1 cellular context compared by ENCODE assay signal in genomic region chr10:71888623-71889387, GRCh38.
TF ChIP-seq lines count a peak whose summit lies in the region.

No MANE protein-coding gene starts in this region.

TF ChIP-seq in GM12878, 131 proteins besides CTCF, POLR2A, EP300 and RAD21 (continued from another document):
- peak; percentile 96 for TF ChIP-seq IKZF2 (IDR thresholded peaks at IDR 0.05)
- TF ChIP-seq, protein P1, sequence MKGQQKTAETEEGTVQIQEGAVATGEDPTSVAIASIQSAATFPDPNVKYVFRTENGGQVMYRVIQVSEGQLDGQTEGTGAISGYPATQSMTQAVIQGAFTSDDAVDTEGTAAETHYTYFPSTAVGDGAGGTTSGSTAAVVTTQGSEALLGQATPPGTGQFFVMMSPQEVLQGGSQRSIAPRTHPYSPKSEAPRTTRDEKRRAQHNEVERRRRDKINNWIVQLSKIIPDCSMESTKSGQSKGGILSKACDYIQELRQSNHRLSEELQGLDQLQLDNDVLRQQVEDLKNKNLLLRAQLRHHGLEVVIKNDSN (IDR thresholded peaks at IDR 0.05; ENCODE audit: borderline replicate concordance, extremely low read length, insufficient read depth, low read depth, low read length): no peak
- TF ChIP-seq, protein P2, sequence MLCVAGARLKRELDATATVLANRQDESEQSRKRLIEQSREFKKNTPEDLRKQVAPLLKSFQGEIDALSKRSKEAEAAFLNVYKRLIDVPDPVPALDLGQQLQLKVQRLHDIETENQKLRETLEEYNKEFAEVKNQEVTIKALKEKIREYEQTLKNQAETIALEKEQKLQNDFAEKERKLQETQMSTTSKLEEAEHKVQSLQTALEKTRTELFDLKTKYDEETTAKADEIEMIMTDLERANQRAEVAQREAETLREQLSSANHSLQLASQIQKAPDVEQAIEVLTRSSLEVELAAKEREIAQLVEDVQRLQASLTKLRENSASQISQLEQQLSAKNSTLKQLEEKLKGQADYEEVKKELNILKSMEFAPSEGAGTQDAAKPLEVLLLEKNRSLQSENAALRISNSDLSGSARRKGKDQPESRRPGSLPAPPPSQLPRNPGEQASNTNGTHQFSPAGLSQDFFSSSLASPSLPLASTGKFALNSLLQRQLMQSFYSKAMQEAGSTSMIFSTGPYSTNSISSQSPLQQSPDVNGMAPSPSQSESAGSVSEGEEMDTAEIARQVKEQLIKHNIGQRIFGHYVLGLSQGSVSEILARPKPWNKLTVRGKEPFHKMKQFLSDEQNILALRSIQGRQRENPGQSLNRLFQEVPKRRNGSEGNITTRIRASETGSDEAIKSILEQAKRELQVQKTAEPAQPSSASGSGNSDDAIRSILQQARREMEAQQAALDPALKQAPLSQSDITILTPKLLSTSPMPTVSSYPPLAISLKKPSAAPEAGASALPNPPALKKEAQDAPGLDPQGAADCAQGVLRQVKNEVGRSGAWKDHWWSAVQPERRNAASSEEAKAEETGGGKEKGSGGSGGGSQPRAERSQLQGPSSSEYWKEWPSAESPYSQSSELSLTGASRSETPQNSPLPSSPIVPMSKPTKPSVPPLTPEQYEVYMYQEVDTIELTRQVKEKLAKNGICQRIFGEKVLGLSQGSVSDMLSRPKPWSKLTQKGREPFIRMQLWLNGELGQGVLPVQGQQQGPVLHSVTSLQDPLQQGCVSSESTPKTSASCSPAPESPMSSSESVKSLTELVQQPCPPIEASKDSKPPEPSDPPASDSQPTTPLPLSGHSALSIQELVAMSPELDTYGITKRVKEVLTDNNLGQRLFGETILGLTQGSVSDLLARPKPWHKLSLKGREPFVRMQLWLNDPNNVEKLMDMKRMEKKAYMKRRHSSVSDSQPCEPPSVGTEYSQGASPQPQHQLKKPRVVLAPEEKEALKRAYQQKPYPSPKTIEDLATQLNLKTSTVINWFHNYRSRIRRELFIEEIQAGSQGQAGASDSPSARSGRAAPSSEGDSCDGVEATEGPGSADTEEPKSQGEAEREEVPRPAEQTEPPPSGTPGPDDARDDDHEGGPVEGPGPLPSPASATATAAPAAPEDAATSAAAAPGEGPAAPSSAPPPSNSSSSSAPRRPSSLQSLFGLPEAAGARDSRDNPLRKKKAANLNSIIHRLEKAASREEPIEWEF (IDR thresholded peaks at IDR 0.05; ENCODE audit: insufficient replicate concordance, low read depth, low read length): peak; percentile 35
- TF ChIP-seq CEBPB (IDR thresholded peaks at IDR 0.05; ENCODE audit: borderline replicate concordance in 1 of 2, low read depth in 2 of 2, low read length in 2 of 2): peak; percentile 95 to 96
- peak; percentile 68; the same call in 1 of the 2 replicates for TF ChIP-seq CREM (IDR thresholded peaks at IDR 0.05; ENCODE audit: low read depth)
- peak; percentile 40; the same call in 1 of the 2 replicates for TF ChIP-seq MEF2A (IDR thresholded peaks at IDR 0.05; ENCODE audit: insufficient read depth, low read depth, low read length)
- TF ChIP-seq ETV6 (conservative IDR thresholded peaks at IDR 0.05 in 1 of 2, IDR thresholded peaks at IDR 0.05 in 1 of 2; ENCODE audit: borderline replicate concordance in 1 of 2, low read depth in 1 of 2): peak in 1 of 2 experiments; percentile 82; a peak in 2 of 4 replicates
- TF ChIP-seq, protein P3, sequence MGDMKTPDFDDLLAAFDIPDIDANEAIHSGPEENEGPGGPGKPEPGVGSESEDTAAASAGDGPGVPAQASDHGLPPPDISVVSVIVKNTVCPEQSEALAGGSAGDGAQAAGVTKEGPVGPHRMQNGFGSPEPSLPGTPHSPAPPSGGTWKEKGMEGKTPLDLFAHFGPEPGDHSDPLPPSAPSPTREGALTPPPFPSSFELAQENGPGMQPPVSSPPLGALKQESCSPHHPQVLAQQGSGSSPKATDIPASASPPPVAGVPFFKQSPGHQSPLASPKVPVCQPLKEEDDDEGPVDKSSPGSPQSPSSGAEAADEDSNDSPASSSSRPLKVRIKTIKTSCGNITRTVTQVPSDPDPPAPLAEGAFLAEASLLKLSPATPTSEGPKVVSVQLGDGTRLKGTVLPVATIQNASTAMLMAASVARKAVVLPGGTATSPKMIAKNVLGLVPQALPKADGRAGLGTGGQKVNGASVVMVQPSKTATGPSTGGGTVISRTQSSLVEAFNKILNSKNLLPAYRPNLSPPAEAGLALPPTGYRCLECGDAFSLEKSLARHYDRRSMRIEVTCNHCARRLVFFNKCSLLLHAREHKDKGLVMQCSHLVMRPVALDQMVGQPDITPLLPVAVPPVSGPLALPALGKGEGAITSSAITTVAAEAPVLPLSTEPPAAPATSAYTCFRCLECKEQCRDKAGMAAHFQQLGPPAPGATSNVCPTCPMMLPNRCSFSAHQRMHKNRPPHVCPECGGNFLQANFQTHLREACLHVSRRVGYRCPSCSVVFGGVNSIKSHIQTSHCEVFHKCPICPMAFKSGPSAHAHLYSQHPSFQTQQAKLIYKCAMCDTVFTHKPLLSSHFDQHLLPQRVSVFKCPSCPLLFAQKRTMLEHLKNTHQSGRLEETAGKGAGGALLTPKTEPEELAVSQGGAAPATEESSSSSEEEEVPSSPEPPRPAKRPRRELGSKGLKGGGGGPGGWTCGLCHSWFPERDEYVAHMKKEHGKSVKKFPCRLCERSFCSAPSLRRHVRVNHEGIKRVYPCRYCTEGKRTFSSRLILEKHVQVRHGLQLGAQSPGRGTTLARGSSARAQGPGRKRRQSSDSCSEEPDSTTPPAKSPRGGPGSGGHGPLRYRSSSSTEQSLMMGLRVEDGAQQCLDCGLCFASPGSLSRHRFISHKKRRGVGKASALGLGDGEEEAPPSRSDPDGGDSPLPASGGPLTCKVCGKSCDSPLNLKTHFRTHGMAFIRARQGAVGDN (IDR thresholded peaks at IDR 0.05): 0 out of 2 replicates have a peak, but pooled peaks have one; percentile 25
- 0 out of 2 replicates have a peak, but pooled peaks have one; percentile 21 for TF ChIP-seq YY1 (IDR thresholded peaks at IDR 0.05; ENCODE audit: low read depth, low read length)
- TF ChIP-seq SMAD1 (IDR thresholded peaks at IDR 0.05; ENCODE audit: low read depth, partially characterized antibody): no peak
- TF ChIP-seq, protein P4, sequence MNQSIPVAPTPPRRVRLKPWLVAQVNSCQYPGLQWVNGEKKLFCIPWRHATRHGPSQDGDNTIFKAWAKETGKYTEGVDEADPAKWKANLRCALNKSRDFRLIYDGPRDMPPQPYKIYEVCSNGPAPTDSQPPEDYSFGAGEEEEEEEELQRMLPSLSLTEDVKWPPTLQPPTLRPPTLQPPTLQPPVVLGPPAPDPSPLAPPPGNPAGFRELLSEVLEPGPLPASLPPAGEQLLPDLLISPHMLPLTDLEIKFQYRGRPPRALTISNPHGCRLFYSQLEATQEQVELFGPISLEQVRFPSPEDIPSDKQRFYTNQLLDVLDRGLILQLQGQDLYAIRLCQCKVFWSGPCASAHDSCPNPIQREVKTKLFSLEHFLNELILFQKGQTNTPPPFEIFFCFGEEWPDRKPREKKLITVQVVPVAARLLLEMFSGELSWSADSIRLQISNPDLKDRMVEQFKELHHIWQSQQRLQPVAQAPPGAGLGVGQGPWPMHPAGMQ (IDR thresholded peaks at IDR 0.05; ENCODE audit: borderline replicate concordance): no peak
- TF ChIP-seq EED (IDR thresholded peaks at IDR 0.05; ENCODE audit: low read depth): peak; percentile 99
- no peak for TF ChIP-seq GABPA (IDR thresholded peaks at IDR 0.05; ENCODE audit: low read depth)
- TF ChIP-seq TAF1 (IDR thresholded peaks at IDR 0.05; ENCODE audit: borderline replicate concordance, low read depth, low read length): 0 out of 2 replicates have a peak, but pooled peaks have one; percentile 10
- TF ChIP-seq SMC3 (IDR thresholded peaks at IDR 0.05; ENCODE audit: borderline replicate concordance, low read length): peak; percentile 6; the same call in 1 of the 2 replicates
- TF ChIP-seq, protein P5, sequence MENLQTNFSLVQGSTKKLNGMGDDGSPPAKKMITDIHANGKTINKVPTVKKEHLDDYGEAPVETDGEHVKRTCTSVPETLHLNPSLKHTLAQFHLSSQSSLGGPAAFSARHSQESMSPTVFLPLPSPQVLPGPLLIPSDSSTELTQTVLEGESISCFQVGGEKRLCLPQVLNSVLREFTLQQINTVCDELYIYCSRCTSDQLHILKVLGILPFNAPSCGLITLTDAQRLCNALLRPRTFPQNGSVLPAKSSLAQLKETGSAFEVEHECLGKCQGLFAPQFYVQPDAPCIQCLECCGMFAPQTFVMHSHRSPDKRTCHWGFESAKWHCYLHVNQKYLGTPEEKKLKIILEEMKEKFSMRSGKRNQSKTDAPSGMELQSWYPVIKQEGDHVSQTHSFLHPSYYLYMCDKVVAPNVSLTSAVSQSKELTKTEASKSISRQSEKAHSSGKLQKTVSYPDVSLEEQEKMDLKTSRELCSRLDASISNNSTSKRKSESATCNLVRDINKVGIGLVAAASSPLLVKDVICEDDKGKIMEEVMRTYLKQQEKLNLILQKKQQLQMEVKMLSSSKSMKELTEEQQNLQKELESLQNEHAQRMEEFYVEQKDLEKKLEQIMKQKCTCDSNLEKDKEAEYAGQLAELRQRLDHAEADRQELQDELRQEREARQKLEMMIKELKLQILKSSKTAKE (IDR thresholded peaks at IDR 0.05; ENCODE audit: low read depth, poor library complexity, severe bottlenecking): peak; percentile 49
